Comparison of ENCODE assay signal across 8 cellular contexts in genomic region chr12:82383930-82384513, GRCh38. TPM values are rescaled to one million over a fixed set of nuclear protein-coding genes. Genes with fewer than 3 reads are reported as not detected.
DNase-seq lines count a peak whose midpoint lies in the region; ATAC-seq and TF ChIP-seq lines count a peak whose summit lies in the region.

No MANE protein-coding gene starts in this region.

- H3K4me2 ChIP-seq in OCI-LY3 (ENCODE audit: low read length) = no peak overlapping the region

- H3K36me3 Mint-ChIP-seq in activated T-helper 2 cell treated with anti-CD3 and anti-CD28 coated beads, Interferon-gamma antibody, Interleukin-2, Interleukin-4, amounts not matched to agents 10 μg/mL and 5 μg/mL and 100 μg/mL, durations not matched to agents 14 hours and 24 hours and 36 hours (ENCODE audit: low read depth) = no peaks in the 10 kb centered on the region

- TF ChIP-seq CTCF in OCI-LY3 (IDR thresholded peaks at IDR 0.05; ENCODE audit: low read depth, low read length) (peak; percentile 69), fibroblast of the aortic adventitia (IDR thresholded peaks at IDR 0.05; ENCODE audit: insufficient read depth, low read length) (peak; percentile 54), left lung (IDR thresholded peaks at IDR 0.05) (peak in 1 of 2 donors; percentile 27)

- H3K4me3 ChIP-seq in OCI-LY3 (ENCODE audit: low read length) (no peak overlapping the region), fibroblast of the aortic adventitia (ENCODE audit: low read depth, low read length) (no peak overlapping the region), left lung (no peak overlapping the region)

- no peak overlapping the region for H3K27ac ChIP-seq in OCI-LY3 (ENCODE audit: low read length)
- H3K27ac ChIP-seq in left lung = no peak overlapping the region

- no peak overlapping the region for H3K9ac ChIP-seq in OCI-LY3 (ENCODE audit: low read length)

- H3K27me3 ChIP-seq in OCI-LY3 (ENCODE audit: low read depth, low read length) = no peaks in the 10 kb centered on the region
- no peaks in the 10 kb centered on the region for H3K27me3 ChIP-seq in left lung

- H3K9me3 ChIP-seq in OCI-LY3 (ENCODE audit: insufficient read depth, low read length) (no peaks in the 10 kb centered on the region), left lung (no peaks in the 10 kb centered on the region)

- H3K4me1 ChIP-seq in OCI-LY3 (ENCODE audit: low read length) (no peaks in the 10 kb centered on the region), left lung (no peaks in the 10 kb centered on the region)

- H4K20me1 ChIP-seq in OCI-LY3 (ENCODE audit: insufficient read depth, low read length) = no peaks in the 10 kb centered on the region

- H3K36me3 ChIP-seq in OCI-LY3 (replicated peaks; ENCODE audit: low read depth, low read length) (peaks cover 4% of the 10 kb centered on the region), left lung (no peaks in the 10 kb centered on the region)

- H3K4me1 Mint-ChIP-seq in activated T-helper 2 cell treated with anti-CD3 and anti-CD28 coated beads, Interferon-gamma antibody, Interleukin-2, Interleukin-4, amounts not matched to agents 10 μg/mL and 5 μg/mL and 100 μg/mL, durations not matched to agents 14 hours and 24 hours and 36 hours (ENCODE audit: low read depth) = no peaks in the 10 kb centered on the region

- ATAC-seq in HG03139 (IDR thresholded peaks at IDR 0.05; ENCODE audit: unreplicated experiment) (no peak), left lung (no peak)

- CTCF ChIA-PET in HEK293T (lab: Yijun Ruan, JAX) = no interaction called here

- DNase-seq in EH (ENCODE audit: low read depth) (peak; percentile 22), HEK293T (ENCODE audit: extremely low spot score) (peak; percentile 12), fibroblast of the aortic adventitia (ENCODE audit: low read depth) (peak; percentile 48), NCI-H2196 (lab: John Stamatoyannopoulos, UW; ENCODE audit: unreplicated experiment) (no peak), left lung (no peak)
- no peak for DNase-seq in activated T-helper 2 cell treated with anti-CD3 and anti-CD28 coated beads, Interferon-gamma antibody, Interleukin-2, Interleukin-4, amounts not matched to agents 10 μg/mL and 5 μg/mL and 100 μg/mL, durations not matched to agents 14 hours and 24 hours and 36 hours (ENCODE audit: low spot score)

- H3K79me2 ChIP-seq in OCI-LY3 (ENCODE audit: low read length) = no peaks in the 10 kb centered on the region

- no peaks in the 10 kb centered on the region for H3K9me3 Mint-ChIP-seq in activated T-helper 2 cell treated with anti-CD3 and anti-CD28 coated beads, Interferon-gamma antibody, Interleukin-2, Interleukin-4, amounts not matched to agents 10 μg/mL and 5 μg/mL and 100 μg/mL, durations not matched to agents 14 hours and 24 hours and 36 hours

- no peak overlapping the region for H2AFZ ChIP-seq in OCI-LY3 (ENCODE audit: low read depth, low read length)

- H3K27me3 Mint-ChIP-seq in activated T-helper 2 cell treated with anti-CD3 and anti-CD28 coated beads, Interferon-gamma antibody, Interleukin-2, Interleukin-4, amounts not matched to agents 10 μg/mL and 5 μg/mL and 100 μg/mL, durations not matched to agents 14 hours and 24 hours and 36 hours (ENCODE audit: low read depth) = no peaks in the 10 kb centered on the region

- intact Hi-C loops in activated T-helper 2 cell treated with anti-CD3 and anti-CD28 coated beads, Interferon-gamma antibody, Interleukin-2, Interleukin-4, amounts not matched to agents 10 μg/mL and 5 μg/mL and 100 μg/mL, durations not matched to agents 14 hours and 24 hours and 36 hours (cut with micrococcal nuclease) = no loop called here
- intact Hi-C loops in left lung (cut with DNase I) = no loop called here

- no peak overlapping the region for H3K4me3 Mint-ChIP-seq in activated T-helper 2 cell treated with anti-CD3 and anti-CD28 coated beads, Interferon-gamma antibody, Interleukin-2, Interleukin-4, amounts not matched to agents 10 μg/mL and 5 μg/mL and 100 μg/mL, durations not matched to agents 14 hours and 24 hours and 36 hours (ENCODE audit: low read depth)

- POLR2A ChIA-PET in HEK293T (lab: Yijun Ruan, JAX) = no interaction called here

- no peak overlapping the region for H3K27ac Mint-ChIP-seq in activated T-helper 2 cell treated with anti-CD3 and anti-CD28 coated beads, Interferon-gamma antibody, Interleukin-2, Interleukin-4, amounts not matched to agents 10 μg/mL and 5 μg/mL and 100 μg/mL, durations not matched to agents 14 hours and 24 hours and 36 hours

TF ChIP-seq in HEK293T, 16 proteins besides CTCF, POLR2A, EP300 and RAD21:
- TF ChIP-seq NFRKB (IDR thresholded peaks at IDR 0.05) (no peak), BHLHE40 (IDR thresholded peaks at IDR 0.05; ENCODE audit: borderline replicate concordance) (no peak)
TF ChIP-seq in HEK293T: peak in this region for 0.

RNA-seq across cellular contexts. Expression of gene METTL25, which starts 25.7 kb away (rescaled TPM):
- total RNA-seq in fibroblast of the aortic adventitia (ENCODE audit: low replicate concordance) (13.6 and 27.7 TPM in 2 replicates), left lung (10 to 100 TPM; 10.8 to 13.0 TPM)
- total RNA-seq in activated T-helper 2 cell treated with anti-CD3 and anti-CD28 coated beads, Interferon-gamma antibody, Interleukin-2, Interleukin-4, amounts not matched to agents 10 μg/mL and 5 μg/mL and 100 μg/mL, durations not matched to agents 14 hours and 24 hours and 36 hours = 6.9 and 7.3 TPM in 2 replicates

RNA-seq across cellular contexts. Expression of gene CCDC59, which starts 25.8 kb away (rescaled TPM):
- total RNA-seq in fibroblast of the aortic adventitia (ENCODE audit: low replicate concordance) (17.3 and 57.1 TPM in 2 replicates), left lung (10 to 100 TPM; 22.7 to 26.8 TPM)
- 84.1 and 84.5 TPM in 2 replicates for total RNA-seq in activated T-helper 2 cell treated with anti-CD3 and anti-CD28 coated beads, Interferon-gamma antibody, Interleukin-2, Interleukin-4, amounts not matched to agents 10 μg/mL and 5 μg/mL and 100 μg/mL, durations not matched to agents 14 hours and 24 hours and 36 hours

Comparison
In these comparisons a context has a peak if more than half of its experiments do, and no peak if none do; other contexts are left out.
1. DNase-seq: peak in EH (single experiment), HEK293T (single experiment) and fibroblast of the aortic adventitia (single experiment); none in NCI-H2196 (single experiment), activated T-helper 2 cell treated with anti-CD3 and anti-CD28 coated beads, Interferon-gamma antibody, Interleukin-2, Interleukin-4, amounts not matched to agents 10 μg/mL and 5 μg/mL and 100 μg/mL, durations not matched to agents 14 hours and 24 hours and 36 hours (single experiment) and left lung (0 of 2).